Comparison of ENCODE assay signal across 19 cellular contexts in the genomic region with DNA sequence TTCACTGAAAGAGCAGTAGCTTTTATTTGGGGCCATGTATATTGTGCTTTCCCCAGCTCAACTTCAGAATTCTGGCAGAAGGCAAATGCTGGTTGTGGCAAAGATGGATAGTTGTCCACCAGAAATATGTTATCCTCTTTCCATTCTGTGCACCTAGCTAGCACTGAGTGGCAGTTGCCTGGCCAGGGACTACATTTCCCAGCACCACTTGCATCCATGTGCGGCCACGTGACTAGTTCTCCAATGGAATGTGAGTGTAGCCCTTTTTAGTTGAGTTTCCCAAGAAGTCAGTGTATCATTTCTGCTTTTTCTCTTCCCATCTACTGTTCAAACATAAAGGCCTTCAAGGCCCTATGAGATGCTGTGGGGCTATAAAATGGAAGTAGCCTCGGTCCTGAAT.
DNase-seq lines count a peak whose midpoint lies in the region; ATAC-seq and TF ChIP-seq lines count a peak whose summit lies in the region.
"Had no signal": no experiment of that assay in that cellular context is flagged by ENCODE, and none has a peak within 500 bp of the region (broad histone marks: within the 10 kb centered on the region; RNA-seq: fewer than 3 reads in every experiment).

No MANE protein-coding gene starts in this region.

- no peak overlapping the region for H3K27ac ChIP-seq in RWPE2 (ENCODE audit: poor library complexity, severe bottlenecking)
- H3K27ac ChIP-seq in aorta (ENCODE audit: low read depth in 1 of 2, low read length in 2 of 2): no peak overlapping the region
- H3K27ac ChIP-seq: BLaER1 treated with 17β-estradiol and CSF1 and Interleukin-3, amounts not matched to agents 10 nM and 100 nM; psoas muscle; SK-N-MC; stomach; VCaP had no signal

- intact Hi-C loops in aorta (cut with DNase I): no loop called here

- H3K27me3 ChIP-seq in H7 (ENCODE audit: control insufficient read depth, insufficient read depth, low read length): no peaks in the 10 kb centered on the region
- no peaks in the 10 kb centered on the region for H3K27me3 ChIP-seq in RWPE2 (ENCODE audit: insufficient read depth, poor library complexity, severe bottlenecking)
- H3K27me3 ChIP-seq in aorta (ENCODE audit: control insufficient read depth in 1 of 2, insufficient read depth in 2 of 2, low read length in 1 of 2): no peaks in the 10 kb centered on the region
- H3K27me3 ChIP-seq: BLaER1 treated with 17β-estradiol and CSF1 and Interleukin-3, amounts not matched to agents 10 nM and 100 nM; stomach had no signal

- ATAC-seq in RWPE2 (ENCODE audit: low read depth) (peak; percentile 65; the same call in 2 of the 3 replicates), GM21717 (IDR thresholded peaks at IDR 0.05; ENCODE audit: unreplicated experiment) (no peak), T-helper 17 cell (no peak), aorta (ENCODE audit: low FRiP score) (no peak)
- ATAC-seq: activated T-helper 17 cell treated with anti-CD3 and anti-CD28 coated beads, Interleukin-2, amount 50 U/mL, for 72 hours; natural killer cell treated with Interleukin-12 subunit alpha and Interleukin-12 subunit beta and Interleukin-15 and Interleukin-18, amount 100 ng/mL, for 72 hours had no signal

- 63 to 72% methylated on average over 3 of the region's 3 CpGs for WGBS in aorta, 2 donors

- H3K9me3 ChIP-seq in RWPE2 (ENCODE audit: severe bottlenecking): no peaks in the 10 kb centered on the region
- H3K9me3 ChIP-seq in T-helper 17 cell (ENCODE audit: control insufficient read depth, low read length, poor library complexity, severe bottlenecking): no peaks in the 10 kb centered on the region
- H3K9me3 ChIP-seq in aorta (ENCODE audit: control insufficient read depth, low read length): no peaks in the 10 kb centered on the region
- H3K9me3 ChIP-seq: HAP-1, psoas muscle, stomach had no signal

- H3K27ac Mint-ChIP-seq in T-helper 17 cell: no peak overlapping the region
- H3K27ac Mint-ChIP-seq: activated T-helper 17 cell treated with anti-CD3 and anti-CD28 coated beads, Interleukin-2, amount 50 U/mL, for 72 hours; natural killer cell treated with Interleukin-12 subunit alpha and Interleukin-12 subunit beta and Interleukin-15 and Interleukin-18, amount 100 ng/mL, for 72 hours had no signal

- TF ChIP-seq CTCF in RWPE2 (IDR thresholded peaks at IDR 0.05; ENCODE audit: poor library complexity, severe bottlenecking): no peak

- H3K36me3 Mint-ChIP-seq in T-helper 17 cell (ENCODE audit: low read depth): no peaks in the 10 kb centered on the region
- H3K36me3 Mint-ChIP-seq: IgD-negative memory B cell; natural killer cell treated with Interleukin-12 subunit alpha and Interleukin-12 subunit beta and Interleukin-15 and Interleukin-18, amount 100 ng/mL, for 72 hours had no signal

- DNase-seq in CD1c-positive myeloid dendritic cell (ENCODE audit: extremely low spot score): peak; percentile 46
- peak; percentile 47 for DNase-seq in H7
- no peak for DNase-seq in RWPE2 (ENCODE audit: low spot score)
- DNase-seq in iris pigment epithelial cell (ENCODE audit: low read depth): peak; percentile 9
- no peak for DNase-seq in T-helper 17 cell
- no peak for DNase-seq in aorta
- DNase-seq: DND-41, NCI-H1105, psoas muscle, stomach had no signal

- H3K4me1 Mint-ChIP-seq in T-helper 17 cell: no peaks in the 10 kb centered on the region
- H3K4me1 Mint-ChIP-seq: activated T-helper 17 cell treated with anti-CD3 and anti-CD28 coated beads, Interleukin-2, amount 50 U/mL, for 72 hours; IgD-negative memory B cell had no signal

- H3K27me3 Mint-ChIP-seq in T-helper 17 cell: peaks cover 8% of the 10 kb centered on the region

- H3K36me3 ChIP-seq in H7 (replicated peaks; ENCODE audit: control insufficient read depth, insufficient read depth, low read length) (no peaks in the 10 kb centered on the region), RWPE2 (ENCODE audit: low read depth) (no peaks in the 10 kb centered on the region), aorta (ENCODE audit: control insufficient read depth in 1 of 2, insufficient read depth in 2 of 2, low read length in 1 of 2) (no peaks in the 10 kb centered on the region)
- H3K36me3 ChIP-seq: HAP-1, stomach had no signal

- H3K4me3 ChIP-seq in H7 (ENCODE audit: insufficient read depth, low read depth, low read length) (no peak overlapping the region), RWPE2 (ENCODE audit: severe bottlenecking) (no peak overlapping the region), aorta (ENCODE audit: low read length in 2 of 2) (no peak overlapping the region)
- H3K4me3 ChIP-seq: BLaER1 treated with 17β-estradiol and CSF1 and Interleukin-3, amounts not matched to agents 10 nM and 100 nM; HAP-1; lung; psoas muscle; SK-N-MC; stomach had no signal

- no peak overlapping the region for H3K4me3 Mint-ChIP-seq in T-helper 17 cell
- H3K4me3 Mint-ChIP-seq: activated T-helper 17 cell treated with anti-CD3 and anti-CD28 coated beads, Interleukin-2, amount 50 U/mL, for 72 hours; IgD-negative memory B cell; natural killer cell treated with Interleukin-12 subunit alpha and Interleukin-12 subunit beta and Interleukin-15 and Interleukin-18, amount 100 ng/mL, for 72 hours had no signal

- H3K4me1 ChIP-seq in RWPE2 (ENCODE audit: insufficient read depth, poor library complexity, severe bottlenecking) (no peaks in the 10 kb centered on the region), aorta (ENCODE audit: control insufficient read depth in 1 of 2, insufficient read depth in 2 of 2, low read length in 2 of 2) (no peaks in the 10 kb centered on the region)
- H3K4me1 ChIP-seq: HAP-1, psoas muscle, stomach had no signal

Comparison
In these comparisons a context has a peak if more than half of its experiments do, and no peak if none do; other contexts are left out.
1. DNase-seq: peak in CD1c-positive myeloid dendritic cell (single experiment), H7 (single experiment) and iris pigment epithelial cell (single experiment); none in RWPE2 (single experiment), T-helper 17 cell (0 of 3) and aorta (0 of 2).